In the genomic region with DNA sequence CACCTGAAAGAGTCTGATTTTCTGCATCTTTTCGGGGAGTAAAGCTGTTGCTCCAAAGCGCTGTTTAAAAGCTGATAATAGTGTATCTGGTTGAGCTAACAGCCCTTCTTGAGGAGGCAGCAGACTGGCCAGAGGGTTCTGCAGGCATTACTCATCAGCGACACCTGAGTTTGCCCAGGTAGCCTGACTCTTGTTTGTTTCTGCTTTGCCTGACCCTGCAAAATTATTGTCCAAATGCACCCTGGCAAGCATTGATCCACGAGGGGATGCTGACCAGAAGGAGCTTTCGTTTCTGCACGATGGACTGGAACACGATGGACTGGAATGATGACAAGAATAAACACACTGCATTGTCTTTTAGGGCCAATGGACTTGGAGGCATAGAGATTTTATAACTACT, we compare ENCODE assay signal across 11 cellular contexts. TPM values are rescaled to one million over a fixed set of nuclear protein-coding genes. Genes with fewer than 3 reads are reported as not detected.
DNase-seq lines count a peak whose midpoint lies in the region; TF ChIP-seq lines count a peak whose summit lies in the region.
"Had no signal": no experiment of that assay in that cellular context is flagged by ENCODE, and none has a peak within 500 bp of the region (broad histone marks: within the 10 kb centered on the region; RNA-seq: fewer than 3 reads in every experiment).

No MANE protein-coding gene starts in this region.

- H3K9me3 ChIP-seq in Peyer's patch (no peaks in the 10 kb centered on the region), thymus (ENCODE audit: control insufficient read depth) (no peaks in the 10 kb centered on the region)
- H3K9me3 ChIP-seq: Caco-2, HAP-1 had no signal

- peaks cover 95% of the 10 kb centered on the region for H3K4me1 Mint-ChIP-seq in activated naive CD4-positive, alpha-beta T cell treated with anti-CD3 and anti-CD28 coated beads, Interleukin-2, amount 10 ng/mL, durations not matched to agents 7 days and 5 days

- H3K36me3 Mint-ChIP-seq in activated naive CD4-positive, alpha-beta T cell treated with anti-CD3 and anti-CD28 coated beads, Interleukin-2, amount 10 ng/mL, durations not matched to agents 7 days and 5 days = peaks cover 79% of the 10 kb centered on the region

- no peaks in the 10 kb centered on the region for H3K27me3 Mint-ChIP-seq in activated naive CD4-positive, alpha-beta T cell treated with anti-CD3 and anti-CD28 coated beads, Interleukin-2, amount 10 ng/mL, durations not matched to agents 7 days and 5 days

- peak overlapping the region in 2 of 4 donors; percentile 20 to 26 for H3K4me3 ChIP-seq in Peyer's patch
- H3K4me3 ChIP-seq in fibroblast of the aortic adventitia (ENCODE audit: low read depth, low read length) = peak overlapping the region; percentile 31
- H3K4me3 ChIP-seq in thymus (ENCODE audit: low read length) = peak overlapping the region; percentile 41
- H3K4me3 ChIP-seq: HAP-1 had no signal

- no peak for DNase-seq in activated naive CD4-positive, alpha-beta T cell treated with anti-CD3 and anti-CD28 coated beads, Interleukin-2, amount 10 ng/mL, durations not matched to agents 7 days and 5 days
- no peak for DNase-seq in activated naive CD4-positive, alpha-beta T cell treated with Interleukin-2 at 50 U/mL for 16 hours
- DNase-seq in Peyer's patch (peak in 1 of 3 donors; percentile 12), fibroblast of the aortic adventitia (ENCODE audit: low read depth) (peak; percentile 36), NCI-H748 (lab: John Stamatoyannopoulos, UW; ENCODE audit: unreplicated experiment) (no peak)
- no peak for DNase-seq in stimulated activated CD4-positive, alpha-beta T cell treated with anti-CD3 and anti-CD28 coated beads, Interleukin-15, amount 100 ng/mL, for 24 hours
- DNase-seq in activated effector memory CD4-positive, alpha-beta T cell treated with Interleukin-2 at 50 U/mL for 16 hours = no peak
- DNase-seq: Caco-2, NCI-H146 had no signal

- TF ChIP-seq POLR2A in Peyer's patch (IDR thresholded peaks at IDR 0.05) = no peak

- H3K36me3 ChIP-seq in Peyer's patch (peaks cover 0 to 5% (median 0%) of the 10 kb centered on the region in 3 donors), thymus (ENCODE audit: control insufficient read depth, insufficient read depth) (peaks cover 29% of the 10 kb centered on the region)

- peaks cover 0 to 70% (median 26%) of the 10 kb centered on the region in 4 donors for H3K4me1 ChIP-seq in Peyer's patch
- peaks cover 44% of the 10 kb centered on the region for H3K4me1 ChIP-seq in thymus (ENCODE audit: control insufficient read depth, insufficient read depth, low read length)

- H3K27ac Mint-ChIP-seq in activated naive CD4-positive, alpha-beta T cell treated with anti-CD3 and anti-CD28 coated beads, Interleukin-2, amount 10 ng/mL, durations not matched to agents 7 days and 5 days = peak overlapping the region; percentile 88

- TF ChIP-seq CTCF in Peyer's patch (IDR thresholded peaks at IDR 0.05) = no peak
- no peak for TF ChIP-seq CTCF in fibroblast of the aortic adventitia (IDR thresholded peaks at IDR 0.05; ENCODE audit: insufficient read depth, low read length)

- H3K9me3 Mint-ChIP-seq in activated naive CD4-positive, alpha-beta T cell treated with anti-CD3 and anti-CD28 coated beads, Interleukin-2, amount 10 ng/mL, durations not matched to agents 7 days and 5 days = peaks cover 4% of the 10 kb centered on the region

- H3K27ac ChIP-seq in Peyer's patch = peak overlapping the region in 3 of 4 donors; percentile 46 to 77 (median 71)
- H3K27ac ChIP-seq in thymus (ENCODE audit: low read depth) = peak overlapping the region; percentile 61

- peak overlapping the region; percentile 43 for H3K4me3 Mint-ChIP-seq in activated naive CD4-positive, alpha-beta T cell treated with anti-CD3 and anti-CD28 coated beads, Interleukin-2, amount 10 ng/mL, durations not matched to agents 7 days and 5 days

- WGBS in thymus = 9% methylated on average over 7 of the region's 7 CpGs

- no peaks in the 10 kb centered on the region for H3K27me3 ChIP-seq in Peyer's patch
- H3K27me3 ChIP-seq in thymus (ENCODE audit: control insufficient read depth, insufficient read depth) = no peaks in the 10 kb centered on the region

- CTCF ChIA-PET in activated naive CD4-positive, alpha-beta T cell treated with anti-CD3 and anti-CD28 coated beads, Interleukin-2, amount 10 ng/mL, durations not matched to agents 7 days and 5 days (lab: Charles Lee) = no interaction called here

RNA-seq across cellular contexts. Expression of a gene that starts 6.2 kb away (rescaled TPM):
- 100 to 1,000 TPM; 129 to 209 (median 175) TPM for total RNA-seq in Peyer's patch
- total RNA-seq in fibroblast of the aortic adventitia (ENCODE audit: low replicate concordance) = 355 and 675 TPM in 2 replicates
- polyA plus RNA-seq in thymus = 547 TPM

RNA-seq across cellular contexts. Expression of a gene that starts 54.5 kb away (rescaled TPM):
- total RNA-seq in Peyer's patch (under 1 TPM in 1 of 4 donors, not detected in 3; 0.40 TPM), fibroblast of the aortic adventitia (ENCODE audit: low replicate concordance) (13.8 and 50.4 TPM in 2 replicates)
- 1.3 TPM for polyA plus RNA-seq in thymus

Comparison
In these comparisons a context has a peak if more than half of its experiments do, and no peak if none do; other contexts are left out.
1. RNA of a gene that starts 54.5 kb away (total RNA-seq): 13.8 to 50.4 TPM in fibroblast of the aortic adventitia; 0.40 TPM in Peyer's patch; every median in the first group is over 10 times any median in the second.